ENCODE assay signal across 11 cellular contexts in the genomic region with DNA sequence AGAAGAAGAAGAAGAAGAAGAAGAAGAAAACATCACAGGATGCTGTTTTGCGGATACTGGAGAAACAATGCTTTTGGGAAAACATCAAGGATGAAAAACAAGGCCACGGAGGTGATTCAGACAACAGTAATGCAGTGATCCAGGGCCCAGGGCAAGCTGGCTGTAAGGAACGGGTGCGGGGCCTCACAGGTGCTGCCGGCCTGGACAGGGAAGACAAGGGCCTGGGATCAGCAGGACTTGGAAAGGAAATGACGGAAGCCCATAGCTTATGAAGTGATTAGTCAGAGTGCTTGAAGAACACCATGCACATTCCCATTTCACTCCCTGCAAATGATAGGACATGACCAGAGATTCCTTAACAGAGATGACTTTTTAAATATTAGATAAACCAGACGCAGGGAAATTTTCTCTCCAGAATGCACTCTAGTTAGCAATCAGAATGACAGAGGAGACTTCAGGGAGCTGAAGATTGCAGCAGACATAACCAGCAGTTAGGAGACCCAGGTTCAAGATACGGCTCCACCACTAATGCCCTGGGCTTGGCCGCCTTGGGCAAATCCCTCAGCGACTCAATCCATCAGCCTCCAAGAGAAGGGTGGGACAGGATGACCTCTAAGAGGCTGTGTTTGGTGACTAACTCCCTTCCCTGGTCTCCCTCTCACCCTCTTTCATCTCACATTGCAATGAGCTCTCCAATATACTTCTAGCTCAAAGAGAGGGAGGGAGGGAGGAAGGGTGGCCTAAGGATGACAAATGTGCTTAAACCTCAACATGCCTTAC. TPM values are rescaled to one million over a fixed set of nuclear protein-coding genes. Genes with fewer than 3 reads are reported as not detected.
DNase-seq lines count a peak whose midpoint lies in the region; ATAC-seq and TF ChIP-seq lines count a peak whose summit lies in the region.
"Had no signal": no experiment of that assay in that cellular context is flagged by ENCODE, and none has a peak within 500 bp of the region (broad histone marks: within the 10 kb centered on the region; RNA-seq: fewer than 3 reads in every experiment).

No MANE protein-coding gene starts in this region.

- DNase-seq in H4 (ENCODE audit: low spot score) (peak; percentile 75), SW480 (ENCODE audit: low spot score) (peak; percentile 63), fibroblast of the aortic adventitia (ENCODE audit: low read depth) (peak; percentile 91), skeletal muscle cell (ENCODE audit: low read depth) (peak; percentile 95), MM.1S (no peak), pons (ENCODE audit: low spot score) (no peak), NCI-H1092 (lab: John Stamatoyannopoulos, UW) (no peak)
- DNase-seq: DMS79, hypothalamus, nephron progenitor cell had no signal

- no peak overlapping the region for H3K9ac ChIP-seq in MM.1S (ENCODE audit: low read length)

- TF ChIP-seq CTCF in fibroblast of the aortic adventitia (IDR thresholded peaks at IDR 0.05; ENCODE audit: insufficient read depth, low read length) (no peak), MM.1S (IDR thresholded peaks at IDR 0.05; ENCODE audit: low read length) (no peak)

- H3K4me2 ChIP-seq in MM.1S (ENCODE audit: low read depth, low read length) = no peak overlapping the region

- ATAC-seq in GM18517 (IDR thresholded peaks at IDR 0.05; ENCODE audit: unreplicated experiment) = no peak

- H2AFZ ChIP-seq in MM.1S (ENCODE audit: low read length) = no peak overlapping the region

- no peaks in the 10 kb centered on the region for H3K9me3 ChIP-seq in MM.1S (replicated peaks; ENCODE audit: insufficient read depth, low read length)

- H3K27ac ChIP-seq in MM.1S (ENCODE audit: low read length) = no peak overlapping the region

- H3F3A ChIP-seq in MM.1S (ENCODE audit: insufficient read depth, low read length) = no peaks in the 10 kb centered on the region

- H3K36me3 ChIP-seq in MM.1S (replicated peaks; ENCODE audit: insufficient read depth, low read length) = no peaks in the 10 kb centered on the region

- H3K27me3 ChIP-seq in MM.1S (replicated peaks; ENCODE audit: insufficient read depth, low read length) = no peaks in the 10 kb centered on the region

- H3K4me1 ChIP-seq in MM.1S (ENCODE audit: low read length) = peaks cover 2% of the 10 kb centered on the region; the same call in 1 of the 2 replicates

- no peaks in the 10 kb centered on the region for H3K9me2 ChIP-seq in MM.1S (replicated peaks; ENCODE audit: insufficient read depth, low read length)

- no peaks in the 10 kb centered on the region for H4K20me1 ChIP-seq in MM.1S (ENCODE audit: insufficient read depth, low read length)

- no peaks in the 10 kb centered on the region for H3K79me2 ChIP-seq in MM.1S (ENCODE audit: low read length)

- H3K4me3 ChIP-seq in fibroblast of the aortic adventitia (ENCODE audit: low read depth, low read length) (no peak overlapping the region), skeletal muscle cell (ENCODE audit: low read depth, low read length) (no peak overlapping the region), MM.1S (ENCODE audit: low read length) (no peak overlapping the region)

RNA-seq across cellular contexts. Expression of gene APBB2, which starts 54.1 kb away (rescaled TPM):
- 25.5 and 25.7 TPM in 2 replicates for total RNA-seq in H4 (2014; rRNA removed; shearing (Covaris generic))
- total RNA-seq in fibroblast of the aortic adventitia (ENCODE audit: low replicate concordance) = 41.5 and 75.8 TPM in 2 replicates

Comparison
In these comparisons a context has a peak if more than half of its experiments do, and no peak if none do; other contexts are left out.
1. DNase-seq: peak in H4 (single experiment), SW480 (single experiment), fibroblast of the aortic adventitia (single experiment) and skeletal muscle cell (single experiment); none in MM.1S (single experiment), pons (single experiment) and NCI-H1092 (single experiment).